In genomic region chr12:12890815-12891645, GRCh38 we compare ENCODE assay signal across 8 cellular contexts. TPM values are rescaled to one million over a fixed set of nuclear protein-coding genes. Genes with fewer than 3 reads are reported as not detected.
DNase-seq lines count a peak whose midpoint lies in the region; ATAC-seq and TF ChIP-seq lines count a peak whose summit lies in the region.

A gene with protein sequence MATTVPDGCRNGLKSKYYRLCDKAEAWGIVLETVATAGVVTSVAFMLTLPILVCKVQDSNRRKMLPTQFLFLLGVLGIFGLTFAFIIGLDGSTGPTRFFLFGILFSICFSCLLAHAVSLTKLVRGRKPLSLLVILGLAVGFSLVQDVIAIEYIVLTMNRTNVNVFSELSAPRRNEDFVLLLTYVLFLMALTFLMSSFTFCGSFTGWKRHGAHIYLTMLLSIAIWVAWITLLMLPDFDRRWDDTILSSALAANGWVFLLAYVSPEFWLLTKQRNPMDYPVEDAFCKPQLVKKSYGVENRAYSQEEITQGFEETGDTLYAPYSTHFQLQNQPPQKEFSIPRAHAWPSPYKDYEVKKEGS (plus strand): TSS chr12:12891562. CDS start chr12:12908250, 16,688 bp downstream.

- DNase-seq in Kasumi-1 (lab: John Stamatoyannopoulos, UW) (peak; percentile 4 to 18), dorsolateral prefrontal cortex (peak in 3 of 10 donors; percentile 44 to 49 (median 46)), left colon (peak; percentile 87 to 94), NK-92 (lab: John Stamatoyannopoulos, UW; ENCODE audit: unreplicated experiment) (no peak), NCI-H2029 (lab: John Stamatoyannopoulos, UW) (no peak)
- peak in 3 of 4 experiments; percentile 6 to 21 (median 8) for DNase-seq in stimulated activated CD4-positive, alpha-beta T cell treated with anti-CD3 and anti-CD28 coated beads, Interleukin-1b, Interleukin-23, amount 100 ng/mL, for 24 hours (ENCODE audit: low read depth in 4 of 4, low spot score in 1 of 4)

- H3K4me3 ChIP-seq in GM08714 (ENCODE audit: low read length), result peak within 1 kb of the TSS; percentile 4
- H3K4me3 ChIP-seq in WI38 (ENCODE audit: low read depth, low read length), result peak within 1 kb of the TSS; percentile 63
- peak within 1 kb of the TSS; percentile 32 to 78 (median 60) for H3K4me3 ChIP-seq in dorsolateral prefrontal cortex

- intact Hi-C loops in dorsolateral prefrontal cortex (cut with DNase I) (no loop called here), left colon (cut with DNase I, micrococcal nuclease) (no loop called here)

- no peak for TF ChIP-seq CTCF in WI38 (IDR thresholded peaks at IDR 0.05; ENCODE audit: low read depth, low read length)
- peak in 3 of 56 donors; percentile 6 to 15 (median 11) for TF ChIP-seq CTCF in dorsolateral prefrontal cortex (IDR thresholded peaks at IDR 0.05 in 54 of 56, conservative IDR thresholded peaks at IDR 0.05 in 2 of 56; ENCODE audit: low read depth in 1 of 56, partially characterized antibody in 56 of 56)

- peaks cover 0 to 28% (median 6%) of the 10 kb centered on the region in 45 donors for H3K27me3 ChIP-seq in dorsolateral prefrontal cortex

- peak; percentile 78 for ATAC-seq in left colon

- peak within 1 kb of the TSS in 9 of 59 donors; percentile 9 to 79 (median 57) for H3K27ac ChIP-seq in dorsolateral prefrontal cortex

RNA-seq across cellular contexts. Expression of the gene that starts here (rescaled TPM):
- total RNA-seq in dorsolateral prefrontal cortex (10 to 100 TPM in 1 of 120 experiments, 1 to 10 TPM in 51, under 1 TPM in 66, not detected in 2; 0.07 to 26.8 (median 0.88) TPM), left colon (100 to 1,000 TPM; 206 to 463 TPM)

Comparison
In these comparisons a context has a peak if more than half of its experiments do, and no peak if none do; other contexts are left out.
1. RNA of the gene that starts here (total RNA-seq): 206 to 463 TPM in left colon; 0.07 to 26.8 TPM in dorsolateral prefrontal cortex; every median in the first group is over 4 times any median in the second.
2. H3K4me3 ChIP-seq: peak in every context shown above with its lines; median percentile 63 in WI38; 60 in dorsolateral prefrontal cortex; 4 in GM08714.
3. DNase-seq: peak in Kasumi-1 (2 of 2), left colon (2 of 2) and stimulated activated CD4-positive, alpha-beta T cell treated with anti-CD3 and anti-CD28 coated beads, Interleukin-1b, Interleukin-23, amount 100 ng/mL, for 24 hours (3 of 4); none in NK-92 (single experiment) and NCI-H2029 (single experiment).